ENCODE assay signal across 11 cellular contexts in the genomic region with DNA sequence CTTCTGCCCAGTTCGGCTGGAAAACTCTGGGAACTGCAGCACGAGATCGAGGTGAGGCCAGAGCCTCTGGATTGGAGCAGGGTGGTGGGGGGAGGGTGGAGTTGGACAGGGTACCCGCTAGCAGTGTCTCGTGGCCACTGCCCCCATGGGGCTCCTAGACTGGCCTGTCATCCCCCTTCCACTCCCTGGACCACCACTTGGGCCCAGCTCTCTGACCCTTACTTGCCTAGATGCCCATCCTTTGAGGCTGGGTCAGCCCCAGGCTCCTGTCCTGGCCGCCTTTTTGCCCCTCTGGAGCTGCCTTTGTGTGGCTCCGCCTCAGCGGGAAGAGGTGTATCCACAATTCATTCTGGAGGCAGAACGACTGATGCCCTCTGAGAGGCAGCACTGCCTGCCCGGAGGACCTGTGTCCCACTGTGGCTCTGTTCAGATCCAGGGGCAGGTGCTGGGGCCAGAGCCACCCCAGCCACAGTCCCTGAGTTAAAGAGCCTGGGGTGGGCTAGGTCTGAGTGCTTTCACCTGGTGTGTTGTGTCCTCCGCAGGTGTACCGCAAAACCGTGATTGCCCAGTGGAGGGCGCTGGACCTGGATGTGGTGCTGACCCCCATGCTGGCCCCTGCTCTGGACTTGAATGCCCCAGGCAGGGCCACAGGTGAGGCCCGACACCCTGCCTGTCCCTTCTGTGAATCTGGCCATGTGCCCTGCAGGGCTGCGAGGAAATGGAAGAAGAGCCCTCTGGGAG. TPM values are rescaled to one million over a fixed set of nuclear protein-coding genes. Genes with fewer than 3 reads are reported as not detected.
DNase-seq lines count a peak whose midpoint lies in the region; ATAC-seq and TF ChIP-seq lines count a peak whose summit lies in the region.
"Had no signal": no experiment of that assay in that cellular context is flagged by ENCODE, and none has a peak within 500 bp of the region (broad histone marks: within the 10 kb centered on the region; RNA-seq: fewer than 3 reads in every experiment).

No MANE protein-coding gene starts in this region.

- POLR2A ChIA-PET in RWPE1 (lab: Yijun Ruan, JAX; ENCODE audit: low non-redundant PET) = no interaction called here

- no peak for TF ChIP-seq EP300 in transverse colon (IDR thresholded peaks at IDR 0.05; ENCODE audit: low read depth)

- no peak for ATAC-seq in GM19023 (IDR thresholded peaks at IDR 0.05; ENCODE audit: unreplicated experiment)

- H3K9me3 ChIP-seq in transverse colon = no peaks in the 10 kb centered on the region
- H3K9me3 ChIP-seq: psoas muscle had no signal

- peaks cover 0 to 2% (median 0%) of the 10 kb centered on the region in 4 donors for H3K4me1 ChIP-seq in transverse colon
- H3K4me1 ChIP-seq: psoas muscle had no signal

- WGBS in transverse colon (ENCODE audit: low coverage in 1 of 2), 2 donors = 90% methylated on average over 8 of the region's 16 CpGs; no CpG with 5 or more reads in 1 of the 2 donors

- H3K36me3 ChIP-seq in transverse colon = no peaks in the 10 kb centered on the region

- CTCF ChIA-PET in RWPE1 (lab: Yijun Ruan, JAX) = interaction anchor here (0.7 kb wide), 1 partner anchor 120 kb away, joined by 4 read pairs; no protein-coding TSS in a partner anchor

- in situ Hi-C loops in transverse colon (cut with MboI; ENCODE audit: low pct_ligation_motif_present in 1 of 4, low pct_unique_long_range_greater_than_20kb in 1 of 4, low sequenced_read_pairs in 3 of 4) = no loop called here

- TF ChIP-seq POLR2A in transverse colon (IDR thresholded peaks at IDR 0.05) = no peak

- DNase-seq in stimulated activated CD4-positive, alpha-beta T cell treated with anti-CD3 and anti-CD28 coated beads, Interleukin-2, amount 100 ng/mL, for 24 hours = peak; percentile 29 to 41
- no peak for DNase-seq in stimulated activated CD4-positive, alpha-beta T cell treated with anti-CD3 and anti-CD28 coated beads, Interleukin-4, amount 100 ng/mL, for 4 hours
- DNase-seq in RWPE1 (ENCODE audit: low spot score) (no peak), fibroblast of villous mesenchyme (ENCODE audit: low read depth) (no peak), transverse colon (no peak), A172 (ENCODE audit: low spot score) (no peak), MV-4-11 (lab: John Stamatoyannopoulos, UW) (no peak)
- DNase-seq: DMS153, NCI-H1105 treated with DMSO at 0.1 percent for 48 hours had no signal

- H3K27ac ChIP-seq in RWPE1 (no peak overlapping the region), transverse colon (no peak overlapping the region)
- H3K27ac ChIP-seq: psoas muscle had no signal

- no peak overlapping the region for H3K4me3 ChIP-seq in fibroblast of villous mesenchyme (ENCODE audit: low read depth, low read length)
- H3K4me3 ChIP-seq in transverse colon = no peak overlapping the region
- H3K4me3 ChIP-seq: psoas muscle had no signal

- TF ChIP-seq CTCF in RWPE1 (conservative IDR thresholded peaks at IDR 0.05; ENCODE audit: low read depth) (0 out of 2 replicates have a peak, but pooled peaks have one; percentile 29), fibroblast of villous mesenchyme (IDR thresholded peaks at IDR 0.05; ENCODE audit: insufficient read depth, low read depth, low read length) (peak; percentile 42), transverse colon (IDR thresholded peaks at IDR 0.05) (peak in 3 of 5 experiments; percentile 7 to 17 (median 11))

- intact Hi-C loops in transverse colon (cut with DNase I; ENCODE audit: low total_unique reads) = no loop called here

- no peaks in the 10 kb centered on the region for H3K27me3 ChIP-seq in transverse colon

RNA-seq across cellular contexts. Expression of a gene that starts 17.7 kb away (rescaled TPM):
- 0.64 and 0.86 TPM in 2 replicates for total RNA-seq in fibroblast of villous mesenchyme
- 100 to 1,000 TPM in 2 of 4 donors, 10 to 100 TPM in 2; 90.8 to 349 (median 141) TPM for total RNA-seq in transverse colon
- total RNA-seq in A172 (2014; rRNA removed; shearing (Covaris generic)) = not detected in 2 replicates

Comparison
In these comparisons a context has a peak if more than half of its experiments do, and no peak if none do; other contexts are left out.
1. DNase-seq: peak in stimulated activated CD4-positive, alpha-beta T cell treated with anti-CD3 and anti-CD28 coated beads, Interleukin-2, amount 100 ng/mL, for 24 hours (2 of 2); none in stimulated activated CD4-positive, alpha-beta T cell treated with anti-CD3 and anti-CD28 coated beads, Interleukin-4, amount 100 ng/mL, for 4 hours (0 of 2), RWPE1 (single experiment), fibroblast of villous mesenchyme (single experiment), transverse colon (single experiment), A172 (single experiment) and MV-4-11 (single experiment).
2. RNA of a gene that starts 17.7 kb away (total RNA-seq): 90.8 to 349 TPM in transverse colon; 0.64 to 0.86 TPM in fibroblast of villous mesenchyme and not detected in A172; every median in the first group is over 10 times any median in the second.
3. Peak in every context shown above with its lines, with median percentiles within 50 percentile points of each other: CTCF ChIP-seq.